In genomic region chr17:13598353-13599167, GRCh38 we compare ENCODE assay signal across 1 cellular context.
TF ChIP-seq lines count a peak whose summit lies in the region.

No MANE protein-coding gene starts in this region.

TF ChIP-seq in HEK293, 187 proteins besides CTCF, POLR2A, EP300 and RAD21 (continued from another document):
- TF ChIP-seq ZNF112 (tag by site-specific recombination; IDR thresholded peaks at IDR 0.05): no peak
- no peak for TF ChIP-seq HOXA7 (CRISPR knock-in tag; IDR thresholded peaks at IDR 0.05; ENCODE audit: borderline replicate concordance)
- no peak for TF ChIP-seq ZBTB7A (tag by site-specific recombination; IDR thresholded peaks at IDR 0.05; ENCODE audit: low read depth)
- TF ChIP-seq, protein P1, sequence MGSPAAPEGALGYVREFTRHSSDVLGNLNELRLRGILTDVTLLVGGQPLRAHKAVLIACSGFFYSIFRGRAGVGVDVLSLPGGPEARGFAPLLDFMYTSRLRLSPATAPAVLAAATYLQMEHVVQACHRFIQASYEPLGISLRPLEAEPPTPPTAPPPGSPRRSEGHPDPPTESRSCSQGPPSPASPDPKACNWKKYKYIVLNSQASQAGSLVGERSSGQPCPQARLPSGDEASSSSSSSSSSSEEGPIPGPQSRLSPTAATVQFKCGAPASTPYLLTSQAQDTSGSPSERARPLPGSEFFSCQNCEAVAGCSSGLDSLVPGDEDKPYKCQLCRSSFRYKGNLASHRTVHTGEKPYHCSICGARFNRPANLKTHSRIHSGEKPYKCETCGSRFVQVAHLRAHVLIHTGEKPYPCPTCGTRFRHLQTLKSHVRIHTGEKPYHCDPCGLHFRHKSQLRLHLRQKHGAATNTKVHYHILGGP (tag by site-specific recombination; IDR thresholded peaks at IDR 0.05): no peak
- TF ChIP-seq OVOL3 (tag by site-specific recombination; IDR thresholded peaks at IDR 0.05): no peak
- TF ChIP-seq YY1 (tag by site-specific recombination; IDR thresholded peaks at IDR 0.05): no peak
- no peak for TF ChIP-seq ZNF37A (tag by site-specific recombination; IDR thresholded peaks at IDR 0.05)
- no peak for TF ChIP-seq IKZF3 (tag by site-specific recombination; IDR thresholded peaks at IDR 0.05)
- no peak for TF ChIP-seq ZNF747 (tag by site-specific recombination; IDR thresholded peaks at IDR 0.05)
TF ChIP-seq in HEK293: peak in this region for 9.
